1 cellular context compared by ENCODE assay signal in genomic region chr11:77171885-77172665, GRCh38.
TF ChIP-seq lines count a peak whose summit lies in the region.

No MANE protein-coding gene starts in this region.

TF ChIP-seq in HepG2, 621 proteins besides CTCF, POLR2A, EP300 and RAD21 (continued from another document and continues in another):
- peak; percentile 74 for TF ChIP-seq ZNF609 (CRISPR knock-in tag; IDR thresholded peaks at IDR 0.05; ENCODE audit: borderline replicate concordance)
- no peak for TF ChIP-seq ZNF253 (CRISPR knock-in tag; IDR thresholded peaks at IDR 0.05; ENCODE audit: borderline replicate concordance)
- no peak for TF ChIP-seq ZNF674 (CRISPR knock-in tag; IDR thresholded peaks at IDR 0.05; ENCODE audit: low read depth)
- TF ChIP-seq PHB2 (IDR thresholded peaks at IDR 0.05; ENCODE audit: partially characterized antibody): no peak
- TF ChIP-seq SRY (CRISPR knock-in tag; IDR thresholded peaks at IDR 0.05): no peak
- TF ChIP-seq HNRNPK (IDR thresholded peaks at IDR 0.05; ENCODE audit: low read depth, low read length, poor library complexity, severe bottlenecking): no peak
- peak; percentile 88 for TF ChIP-seq ZNF281 (CRISPR knock-in tag; IDR thresholded peaks at IDR 0.05; ENCODE audit: borderline replicate concordance)
- TF ChIP-seq GFI1 (CRISPR knock-in tag; IDR thresholded peaks at IDR 0.05; ENCODE audit: borderline replicate concordance): no peak
- TF ChIP-seq KLF11 (CRISPR knock-in tag; IDR thresholded peaks at IDR 0.05): no peak
- TF ChIP-seq HOXA5 (CRISPR knock-in tag; IDR thresholded peaks at IDR 0.05): no peak
- no peak for TF ChIP-seq ELF1 (CRISPR knock-in tag; IDR thresholded peaks at IDR 0.05)
- TF ChIP-seq REL (CRISPR knock-in tag; conservative IDR thresholded peaks at IDR 0.05): no peak
- TF ChIP-seq ZNF660 (CRISPR knock-in tag; IDR thresholded peaks at IDR 0.05; ENCODE audit: borderline replicate concordance, low read depth): no peak
- no peak for TF ChIP-seq ZNF773 (CRISPR knock-in tag; IDR thresholded peaks at IDR 0.05; ENCODE audit: borderline replicate concordance)
- TF ChIP-seq NCOA5 (CRISPR knock-in tag; IDR thresholded peaks at IDR 0.05): no peak
- peak; percentile 49; the same call in 1 of the 2 replicates for TF ChIP-seq HOXA3 (CRISPR knock-in tag; IDR thresholded peaks at IDR 0.05)
- no peak for TF ChIP-seq SIN3A (IDR thresholded peaks at IDR 0.05; ENCODE audit: borderline replicate concordance, low read depth, low read length)
- TF ChIP-seq ZNF597 (CRISPR knock-in tag; IDR thresholded peaks at IDR 0.05): no peak
- no peak for TF ChIP-seq TOPORS (CRISPR knock-in tag; IDR thresholded peaks at IDR 0.05)
- TF ChIP-seq PRPF4 (IDR thresholded peaks at IDR 0.05; ENCODE audit: low read depth, low read length, poor library complexity, severe bottlenecking): peak; percentile 62
- no peak for TF ChIP-seq SSRP1 (CRISPR knock-in tag; IDR thresholded peaks at IDR 0.05)
- no peak for TF ChIP-seq ZFP41 (CRISPR knock-in tag; IDR thresholded peaks at IDR 0.05; ENCODE audit: borderline replicate concordance)
- no peak for TF ChIP-seq ZNF138 (CRISPR knock-in tag; IDR thresholded peaks at IDR 0.05; ENCODE audit: low read depth)
- TF ChIP-seq ZNF44 (CRISPR knock-in tag; IDR thresholded peaks at IDR 0.05): no peak
- peak; percentile 23; the same call in 1 of the 2 replicates for TF ChIP-seq CBX5 (CRISPR knock-in tag; IDR thresholded peaks at IDR 0.05; ENCODE audit: borderline replicate concordance)
- no peak for TF ChIP-seq UBTF (CRISPR knock-in tag; IDR thresholded peaks at IDR 0.05)
- no peak for TF ChIP-seq SNAPC4 (CRISPR knock-in tag; IDR thresholded peaks at IDR 0.05)
- peak; percentile 38; the same call in 1 of the 2 replicates for TF ChIP-seq NFKB2 (CRISPR knock-in tag; IDR thresholded peaks at IDR 0.05; ENCODE audit: borderline replicate concordance)
- no peak for TF ChIP-seq ZNF570 (CRISPR knock-in tag; IDR thresholded peaks at IDR 0.05; ENCODE audit: borderline replicate concordance)
- TF ChIP-seq HMG20B (CRISPR knock-in tag; conservative IDR thresholded peaks at IDR 0.05): no peak
- TF ChIP-seq ZNF329 (CRISPR knock-in tag; IDR thresholded peaks at IDR 0.05; ENCODE audit: low read depth): no peak
- no peak for TF ChIP-seq MAFG (CRISPR knock-in tag; IDR thresholded peaks at IDR 0.05)
- TF ChIP-seq HDAC6 (IDR thresholded peaks at IDR 0.05; ENCODE audit: low read depth, low read length): no peak
- TF ChIP-seq EED (CRISPR knock-in tag; IDR thresholded peaks at IDR 0.05): 0 out of 2 replicates have a peak, but pooled peaks have one; percentile 49
- no peak for TF ChIP-seq ZNF691 (CRISPR knock-in tag; IDR thresholded peaks at IDR 0.05; ENCODE audit: borderline replicate concordance, low read depth)
- no peak for TF ChIP-seq HOXD1 (CRISPR knock-in tag; IDR thresholded peaks at IDR 0.05)
- no peak; the same call in 1 of the 2 replicates for TF ChIP-seq MTA1 (CRISPR knock-in tag; IDR thresholded peaks at IDR 0.05; ENCODE audit: borderline replicate concordance)
- no peak for TF ChIP-seq FIP1L1 (IDR thresholded peaks at IDR 0.05; ENCODE audit: borderline replicate concordance, insufficient read depth, low read depth, low read length)
- peak; percentile 37; the same call in 1 of the 2 replicates for TF ChIP-seq ZNF317 (CRISPR knock-in tag; IDR thresholded peaks at IDR 0.05)
- no peak for TF ChIP-seq ETV6 (CRISPR knock-in tag; conservative IDR thresholded peaks at IDR 0.05)
- no peak for TF ChIP-seq ZNF546 (CRISPR knock-in tag; conservative IDR thresholded peaks at IDR 0.05)
- TF ChIP-seq FLYWCH1 (CRISPR knock-in tag; IDR thresholded peaks at IDR 0.05): no peak
- TF ChIP-seq PRDM10 (CRISPR knock-in tag; IDR thresholded peaks at IDR 0.05; ENCODE audit: low read depth): no peak
- no peak for TF ChIP-seq FOXJ3 (CRISPR knock-in tag; IDR thresholded peaks at IDR 0.05; ENCODE audit: borderline replicate concordance)
- TF ChIP-seq BRCA1 (CRISPR knock-in tag; IDR thresholded peaks at IDR 0.05): no peak
- no peak for TF ChIP-seq ATRX (CRISPR knock-in tag; IDR thresholded peaks at IDR 0.05; ENCODE audit: borderline replicate concordance)
